In the genomic region with DNA sequence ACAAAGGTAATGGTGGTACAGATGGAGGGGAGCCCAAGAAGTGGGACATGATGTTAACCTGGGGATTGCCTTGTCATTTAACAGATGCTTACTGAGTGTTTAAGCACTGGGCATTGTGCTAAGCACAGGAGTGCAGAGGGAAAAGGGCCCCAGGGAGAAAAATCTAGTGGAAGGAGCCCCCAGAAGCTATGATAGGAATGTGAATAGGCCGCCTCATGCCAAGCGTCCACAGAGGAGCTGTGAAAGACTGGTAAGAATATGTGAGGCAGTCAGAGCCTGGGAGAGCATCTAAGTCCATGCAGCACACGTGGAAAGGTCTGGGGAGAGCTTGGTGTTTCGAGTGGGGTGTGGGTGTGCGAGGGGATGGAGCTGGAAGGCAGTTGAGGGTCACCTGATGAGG, we compare ENCODE assay signal across 20 cellular contexts. TPM values are rescaled to one million over a fixed set of nuclear protein-coding genes. Genes with fewer than 3 reads are reported as not detected.
DNase-seq lines count a peak whose midpoint lies in the region; ATAC-seq and TF ChIP-seq lines count a peak whose summit lies in the region.
"Had no signal": no experiment of that assay in that cellular context is flagged by ENCODE, and none has a peak within 500 bp of the region (broad histone marks: within the 10 kb centered on the region; RNA-seq: fewer than 3 reads in every experiment).

No MANE protein-coding gene starts in this region.

- CTCF ChIA-PET in MCF 10A (lab: Yijun Ruan, JAX) (interaction anchor here (1.9 kb wide), 1 partner anchor 9 kb away, joined by 5 read pairs; no protein-coding TSS in a partner anchor), mammary epithelial cell (lab: Charles Lee; ENCODE audit: low non-redundant PET) (no interaction called here)
- CTCF ChIA-PET in CD4-positive, alpha-beta T cell (lab: Charles Lee), result no interaction called here

- DNase-seq in MCF 10A (ENCODE audit: unreplicated experiment) (no peak), mammary epithelial cell (no peak), chondrocyte (ENCODE audit: low spot score) (no peak), neural crest cell (ENCODE audit: low read depth, low spot score) (no peak), ureter (ENCODE audit: low spot score) (peak; percentile 18), NCI-H510A treated with DMSO at 0.1 percent for 48 hours (lab: John Stamatoyannopoulos, UW) (no peak)
- DNase-seq in CD4-positive, alpha-beta T cell, result no peak
- DNase-seq: activated CD8-positive, alpha-beta memory T cell treated with anti-CD3 and anti-CD28 coated beads for 24 hours; activated gamma-delta T cell; CD4-positive, CD25-positive, alpha-beta regulatory T cell; immature natural killer cell; NCI-H1694; NCI-H526; occipital lobe; PC-3; spleen; stimulated activated naive CD8-positive, alpha-beta T cell treated with anti-CD3 and anti-CD28 coated beads, Interleukin-15, amount 100 ng/mL, for 72 hours had no signal

- no TSS peak for BruUV-seq in MCF 10A (replicated peaks; lab: Mats Ljungman, UMichigan)
- no TSS peak for BruUV-seq in mammary epithelial cell (replicated peaks; lab: Mats Ljungman, UMichigan)

- H3K4me2 ChIP-seq in mammary epithelial cell (ENCODE audit: insufficient read depth, low read depth, low read length), result no peak overlapping the region

- in situ Hi-C loops in mammary epithelial cell (cut with MboI; ENCODE audit: low sequenced_read_pairs in 2 of 2), result no loop called here

- H3K9me3 ChIP-seq in mammary epithelial cell (replicated peaks; ENCODE audit: insufficient read depth, low read length), result no peaks in the 10 kb centered on the region
- H3K9me3 ChIP-seq in CD4-positive, alpha-beta T cell (ENCODE audit: control insufficient read depth, low read length), result no peaks in the 10 kb centered on the region
- H3K9me3 ChIP-seq: gastroesophageal sphincter had no signal

- peaks cover 51% of the 10 kb centered on the region for H3K79me2 ChIP-seq in mammary epithelial cell (ENCODE audit: insufficient read depth, low read length)

- peaks cover 8% of the 10 kb centered on the region for H3K4me1 Mint-ChIP-seq in MCF 10A (ENCODE audit: insufficient read depth, unreplicated experiment)
- peaks cover 93% of the 10 kb centered on the region for H3K4me1 Mint-ChIP-seq in chondrocyte (ENCODE audit: low read depth)
- peaks cover 64% of the 10 kb centered on the region for H3K4me1 Mint-ChIP-seq in neural crest cell
- H3K4me1 Mint-ChIP-seq in CD4-positive, alpha-beta T cell (ENCODE audit: low read depth), result no peaks in the 10 kb centered on the region
- H3K4me1 Mint-ChIP-seq: immature natural killer cell; stimulated activated naive CD8-positive, alpha-beta T cell treated with anti-CD3 and anti-CD28 coated beads, Interleukin-15, amount 100 ng/mL, for 72 hours had no signal

- POLR2A ChIA-PET in MCF 10A (lab: Yijun Ruan, JAX), result no interaction called here
- POLR2A ChIA-PET in CD4-positive, alpha-beta T cell (lab: Charles Lee), result no interaction called here

- H3K9ac ChIP-seq in mammary epithelial cell (ENCODE audit: insufficient read depth, low read length), result no peak overlapping the region

- TF ChIP-seq CTCF in MCF 10A (IDR thresholded peaks at IDR 0.05; ENCODE audit: unreplicated experiment) (no peak), mammary epithelial cell (conservative IDR thresholded peaks at IDR 0.05 in 1 of 2, IDR thresholded peaks at IDR 0.05 in 1 of 2; ENCODE audit: extremely low read depth in 1 of 2, insufficient read depth in 1 of 2, low read depth in 1 of 2, low read length in 2 of 2) (no peak), chondrocyte (IDR thresholded peaks at IDR 0.05) (no peak), neural crest cell (conservative IDR thresholded peaks at IDR 0.05) (no peak)
- TF ChIP-seq CTCF in CD4-positive, alpha-beta T cell (IDR thresholded peaks at IDR 0.05), result no peak

- no peaks in the 10 kb centered on the region for H4K20me1 ChIP-seq in mammary epithelial cell (ENCODE audit: insufficient read depth, low read length)

- no peak overlapping the region for H3K4me3 ChIP-seq in mammary epithelial cell (replicated peaks in 1 of 3; ENCODE audit: insufficient read depth in 1 of 3, low read depth in 2 of 3, low read length in 3 of 3)
- H3K4me3 ChIP-seq: gastroesophageal sphincter, spleen had no signal

- no peak overlapping the region for H3K27ac ChIP-seq in mammary epithelial cell (ENCODE audit: insufficient read depth, low read depth, low read length)
- H3K27ac ChIP-seq in CD4-positive, alpha-beta T cell (ENCODE audit: low read depth, low read length), result no peak overlapping the region
- H3K27ac ChIP-seq: VCaP had no signal

- H3K27me3 ChIP-seq in mammary epithelial cell (ENCODE audit: insufficient read depth, low read length), result no peaks in the 10 kb centered on the region
- H3K27me3 ChIP-seq in CD4-positive, alpha-beta T cell (ENCODE audit: control insufficient read depth, insufficient read depth, low read length), result peaks cover 32% of the 10 kb centered on the region
- H3K27me3 ChIP-seq: gastroesophageal sphincter, spleen had no signal

- H3K4me3 Mint-ChIP-seq in MCF 10A (ENCODE audit: unreplicated experiment), result no peak overlapping the region
- H3K4me3 Mint-ChIP-seq in chondrocyte (ENCODE audit: unreplicated experiment), result peak overlapping the region; percentile 16
- H3K4me3 Mint-ChIP-seq in neural crest cell, result peak overlapping the region; percentile 39
- H3K4me3 Mint-ChIP-seq in CD4-positive, alpha-beta T cell, result no peak overlapping the region
- H3K4me3 Mint-ChIP-seq: CD4-positive, CD25-positive, alpha-beta regulatory T cell; immature natural killer cell; stimulated activated naive CD8-positive, alpha-beta T cell treated with anti-CD3 and anti-CD28 coated beads, Interleukin-15, amount 100 ng/mL, for 72 hours had no signal

- no peaks in the 10 kb centered on the region for H3K9me3 Mint-ChIP-seq in MCF 10A (ENCODE audit: unreplicated experiment)
- peaks cover 3% of the 10 kb centered on the region for H3K9me3 Mint-ChIP-seq in chondrocyte (ENCODE audit: low read depth)
- H3K9me3 Mint-ChIP-seq in neural crest cell, result peaks cover 3% of the 10 kb centered on the region
- H3K9me3 Mint-ChIP-seq in CD4-positive, alpha-beta T cell, result no peaks in the 10 kb centered on the region
- H3K9me3 Mint-ChIP-seq: immature natural killer cell; stimulated activated naive CD8-positive, alpha-beta T cell treated with anti-CD3 and anti-CD28 coated beads, Interleukin-15, amount 100 ng/mL, for 72 hours had no signal

- H3K27ac Mint-ChIP-seq in MCF 10A (ENCODE audit: low read depth, unreplicated experiment), result peak overlapping the region; percentile 6
- peak overlapping the region; percentile 90 for H3K27ac Mint-ChIP-seq in chondrocyte (ENCODE audit: unreplicated experiment)
- no peak overlapping the region for H3K27ac Mint-ChIP-seq in neural crest cell (ENCODE audit: unreplicated experiment)
- no peak overlapping the region for H3K27ac Mint-ChIP-seq in CD4-positive, alpha-beta T cell
- H3K27ac Mint-ChIP-seq: stimulated activated naive CD8-positive, alpha-beta T cell treated with anti-CD3 and anti-CD28 coated beads, Interleukin-15, amount 100 ng/mL, for 72 hours had no signal

- dilution Hi-C loops in mammary epithelial cell (cut with HindIII; ENCODE audit: low sequenced_read_pairs), result no loop called here

- H3K4me1 ChIP-seq in mammary epithelial cell (ENCODE audit: insufficient read depth, low read length), result peaks cover 33% of the 10 kb centered on the region

- H3K27me3 Mint-ChIP-seq in MCF 10A (ENCODE audit: insufficient read depth, unreplicated experiment), result no peaks in the 10 kb centered on the region
- H3K27me3 Mint-ChIP-seq in chondrocyte (ENCODE audit: low read depth), result no peaks in the 10 kb centered on the region
- H3K27me3 Mint-ChIP-seq in neural crest cell (ENCODE audit: low read depth), result no peaks in the 10 kb centered on the region
- peaks cover 75% of the 10 kb centered on the region for H3K27me3 Mint-ChIP-seq in CD4-positive, alpha-beta T cell

- peaks cover 15% of the 10 kb centered on the region for H3K36me3 ChIP-seq in mammary epithelial cell (ENCODE audit: insufficient read depth, low read length)

- H3K36me3 Mint-ChIP-seq in MCF 10A (ENCODE audit: insufficient read depth, unreplicated experiment) (peaks cover 50% of the 10 kb centered on the region), chondrocyte (ENCODE audit: low read depth) (peaks cover 48% of the 10 kb centered on the region), neural crest cell (ENCODE audit: low read depth) (peaks cover 52% of the 10 kb centered on the region)
- peaks cover 11% of the 10 kb centered on the region for H3K36me3 Mint-ChIP-seq in CD4-positive, alpha-beta T cell (ENCODE audit: low read depth)

- no peak for ATAC-seq in HG03025 (IDR thresholded peaks at IDR 0.05; ENCODE audit: low FRiP score, unreplicated experiment)
- no peak for ATAC-seq in CD4-positive, alpha-beta T cell (ENCODE audit: poor library complexity)
- ATAC-seq: gastroesophageal sphincter; PC-3; stimulated activated naive CD8-positive, alpha-beta T cell treated with anti-CD3 and anti-CD28 coated beads, Interleukin-15, amount 100 ng/mL, for 72 hours had no signal

- H2AFZ ChIP-seq in mammary epithelial cell (ENCODE audit: low read depth, low read length), result no peak overlapping the region

- intact Hi-C loops in MCF 10A (cut with micrococcal nuclease), result no loop called here
- intact Hi-C loops in mammary epithelial cell (cut with micrococcal nuclease), result no loop called here
- intact Hi-C loops in CD4-positive, alpha-beta T cell (cut with DNase I, micrococcal nuclease), result no loop called here

- 57% methylated on average over 5 of the region's 5 CpGs for WGBS in mammary epithelial cell (ENCODE audit: low coverage, missing lambda C conversion rate)

RNA-seq across cellular contexts. Expression of gene ZNF532, which starts 5.5 kb away (rescaled TPM):
- total RNA-seq in MCF 10A (2022) (64.1 and 67.6 TPM in 2 replicates), mammary epithelial cell (10 to 100 TPM; 62.2 to 68.7 TPM), chondrocyte (123 to 163 TPM (median 162 TPM) in 3 replicates), neural crest cell (171 and 180 TPM in 2 replicates), ureter (114 TPM)
- polyA plus RNA-seq in mammary epithelial cell, result 38.4 TPM
- 139 TPM for polyA minus RNA-seq in mammary epithelial cell
- total RNA-seq in CD4-positive, alpha-beta T cell, result 1 to 10 TPM; 9.8 to 9.9 TPM

Comparison
In these comparisons a context has a peak if more than half of its experiments do, and no peak if none do; other contexts are left out.
1. H3K27ac Mint-ChIP-seq: peak in MCF 10A (single experiment) and chondrocyte (single experiment); none in neural crest cell (single experiment) and CD4-positive, alpha-beta T cell (single experiment).
2. H3K4me3 Mint-ChIP-seq: peak in chondrocyte (single experiment) and neural crest cell (single experiment); none in MCF 10A (single experiment) and CD4-positive, alpha-beta T cell (single experiment).